In genomic region chr4:153466637-153467153, GRCh38 we compare ENCODE assay signal across 8 cellular contexts. TPM values are rescaled to one million over a fixed set of nuclear protein-coding genes. Genes with fewer than 3 reads are reported as not detected.
A peak's percentile ranks its signal among the peaks of the same experiment; 100 is the strongest.
DNase-seq lines count a peak whose midpoint lies in the region; ATAC-seq and TF ChIP-seq lines count a peak whose summit lies in the region.

No MANE protein-coding gene starts in this region.

- ATAC-seq in HCT116 (peak; percentile 39), mucosa of descending colon (peak; percentile 37)

- H3K36me3 ChIP-seq in HCT116 (ENCODE audit: control insufficient read depth in 1 of 2, insufficient read depth in 2 of 2, low read length in 2 of 2) (no peaks in the 10 kb centered on the region), mucosa of descending colon (ENCODE audit: low read depth) (no peaks in the 10 kb centered on the region)

- H3K27me3 ChIP-seq in HCT116 (ENCODE audit: insufficient read depth, low read length): no peaks in the 10 kb centered on the region

- no TSS peak for BruUV-seq in HCT116 (replicated peaks; lab: Mats Ljungman, UMichigan)

- H3K4me1 ChIP-seq in HCT116 (ENCODE audit: control insufficient read depth in 1 of 2, insufficient read depth in 2 of 2, low read length in 2 of 2): peaks cover 19 to 37% of the 10 kb centered on the region in 2 experiments
- H3K4me1 ChIP-seq in mucosa of descending colon (ENCODE audit: low read depth): peaks cover 32% of the 10 kb centered on the region

- no peak for TF ChIP-seq RAD21 in HCT116 (IDR thresholded peaks at IDR 0.05; ENCODE audit: low read depth)

- intact Hi-C loops in HCT116 (cut with micrococcal nuclease) (no loop called here), mucosa of descending colon (cut with DNase I, micrococcal nuclease) (no loop called here)

- H3K9me2 ChIP-seq in HCT116 (ENCODE audit: insufficient read depth): no peaks in the 10 kb centered on the region

- TF ChIP-seq POLR2A in HCT116 (IDR thresholded peaks at IDR 0.05; ENCODE audit: borderline replicate concordance, extremely low read depth, insufficient read depth, insufficient read length): no peak

- CTCF ChIA-PET in HCT116 (lab: Charles Lee): interaction anchor here (1.0 to 1.4 kb wide), 3 partner anchors 107 to 123 kb away, joined by 3 to 4 read pairs (median 4); no protein-coding TSS in a partner anchor

- POLR2A ChIA-PET in HCT116 (lab: Charles Lee): interaction anchor here (1.4 to 1.9 kb wide), 3 partner anchors 12 to 108 kb away, joined by 4 to 11 read pairs (median 9); no protein-coding TSS in a partner anchor

- RAD21 ChIA-PET in HCT116 (lab: Charles Lee; ENCODE audit: low non-redundant PET in 1 of 2, low total read pairs in 2 of 2, uncharacterized antibody in 2 of 2, unreplicated experiment in 2 of 2): interaction anchor here in 1 of 2 experiments (0.7 kb wide), 1 partner anchor 43 kb away, joined by 3 read pairs; no protein-coding TSS in a partner anchor

- TF ChIP-seq CTCF in GM12875 (IDR thresholded peaks at IDR 0.05; ENCODE audit: borderline replicate concordance, insufficient read depth, low read depth, low read length) (no peak), HCT116 (IDR thresholded peaks at IDR 0.05 in 2 of 3, conservative IDR thresholded peaks at IDR 0.05 in 1 of 3; ENCODE audit: borderline replicate concordance in 1 of 3, insufficient read depth in 1 of 3, low read depth in 2 of 3, low read length in 2 of 3) (no peak), coronary artery (IDR thresholded peaks at IDR 0.05) (no peak), mucosa of descending colon (IDR thresholded peaks at IDR 0.05) (no peak)

- H2AFZ ChIP-seq in HCT116 (ENCODE audit: low read depth, low read length, poor library complexity, severe bottlenecking): no peak overlapping the region

- peaks cover 40% of the 10 kb centered on the region for H3K79me2 ChIP-seq in HCT116 (ENCODE audit: insufficient read depth, low read length)

- no peaks in the 10 kb centered on the region for H3K9me3 ChIP-seq in HCT116 (ENCODE audit: control insufficient read depth in 1 of 2, insufficient read depth in 1 of 2, low read depth in 1 of 2, low read length in 2 of 2)
- no peaks in the 10 kb centered on the region for H3K9me3 ChIP-seq in mucosa of descending colon

- peak overlapping the region; percentile 81 for H3K9ac ChIP-seq in HCT116 (ENCODE audit: low read length)

- no peaks in the 10 kb centered on the region for H4K20me1 ChIP-seq in HCT116 (ENCODE audit: insufficient read depth)

- H3K4me3 ChIP-seq in GM12875 (ENCODE audit: low read depth, low read length) (peak overlapping the region; percentile 99), HCT116 (replicated peaks in 1 of 2; ENCODE audit: low read depth in 1 of 2, low read length in 2 of 2) (peak overlapping the region; percentile 76 to 82), coronary artery (peak overlapping the region; percentile 91), mucosa of descending colon (peak overlapping the region; percentile 44)

- DNase-seq in HCT116 (ENCODE audit: low read depth, low spot score): no peak
- peak; percentile 2 for DNase-seq in RPMI8226
- DNase-seq in coronary artery (ENCODE audit: low spot score): no peak
- peak in 2 of 3 donors; percentile 57 to 66 for DNase-seq in mucosa of descending colon
- no peak for DNase-seq in NCI-H2196 (lab: John Stamatoyannopoulos, UW; ENCODE audit: unreplicated experiment)
- DNase-seq in NCI-H187 (lab: John Stamatoyannopoulos, UW): no peak
- DNase-seq in putamen (ENCODE audit: low spot score): no peak

- H3K27ac ChIP-seq in HCT116 (ENCODE audit: low read depth, low read length) (peak overlapping the region; percentile 68), coronary artery (peak overlapping the region; percentile 61 to 91)

- peak overlapping the region; percentile 98 for H3K4me2 ChIP-seq in HCT116 (ENCODE audit: low read length)

TF ChIP-seq in HCT116, 20 proteins besides CTCF, POLR2A, EP300 and RAD21:
- TF ChIP-seq CBX3 (IDR thresholded peaks at IDR 0.05; ENCODE audit: low read depth): no peak
- TF ChIP-seq FOSL1 (IDR thresholded peaks at IDR 0.05; ENCODE audit: low read depth): no peak
- peak; percentile 33; the same call in 1 of the 2 replicates for TF ChIP-seq SIN3A (IDR thresholded peaks at IDR 0.05; ENCODE audit: low read depth)
- peak; percentile 4; the same call in 1 of the 2 replicates for TF ChIP-seq EGR1 (IDR thresholded peaks at IDR 0.05; ENCODE audit: low read depth)

RNA-seq across cellular contexts. Expression of gene TMEM131L, which starts 0.5 kb away (rescaled TPM):
- 19.7 TPM for total RNA-seq in HCT116 (2021; ENCODE audit: unreplicated experiment)
- 5.1 and 6.6 TPM in 2 replicates for polyA plus RNA-seq in HCT116 (2012)
- total RNA-seq in mucosa of descending colon: 1 to 10 TPM; 5.9 to 9.8 (median 6.7) TPM

Comparison
In these comparisons a context has a peak if more than half of its experiments do, and no peak if none do; other contexts are left out.
1. H3K4me3 ChIP-seq: peak in every context shown above with its lines; median percentile 99 in GM12875; 91 in coronary artery; 79 in HCT116; 44 in mucosa of descending colon.
2. DNase-seq: peak in RPMI8226 (single experiment) and mucosa of descending colon (2 of 3); none in HCT116 (single experiment), coronary artery (single experiment), NCI-H2196 (single experiment), NCI-H187 (0 of 2) and putamen (single experiment).